In genomic region chr19:2700660-2701360, GRCh38 we compare ENCODE assay signal across 1 cellular context.
TF ChIP-seq lines count a peak whose summit lies in the region.

No MANE protein-coding gene starts in this region.

TF ChIP-seq in HEK293, 187 proteins besides CTCF, POLR2A, EP300 and RAD21 (continued from another document):
- TF ChIP-seq, protein P1, sequence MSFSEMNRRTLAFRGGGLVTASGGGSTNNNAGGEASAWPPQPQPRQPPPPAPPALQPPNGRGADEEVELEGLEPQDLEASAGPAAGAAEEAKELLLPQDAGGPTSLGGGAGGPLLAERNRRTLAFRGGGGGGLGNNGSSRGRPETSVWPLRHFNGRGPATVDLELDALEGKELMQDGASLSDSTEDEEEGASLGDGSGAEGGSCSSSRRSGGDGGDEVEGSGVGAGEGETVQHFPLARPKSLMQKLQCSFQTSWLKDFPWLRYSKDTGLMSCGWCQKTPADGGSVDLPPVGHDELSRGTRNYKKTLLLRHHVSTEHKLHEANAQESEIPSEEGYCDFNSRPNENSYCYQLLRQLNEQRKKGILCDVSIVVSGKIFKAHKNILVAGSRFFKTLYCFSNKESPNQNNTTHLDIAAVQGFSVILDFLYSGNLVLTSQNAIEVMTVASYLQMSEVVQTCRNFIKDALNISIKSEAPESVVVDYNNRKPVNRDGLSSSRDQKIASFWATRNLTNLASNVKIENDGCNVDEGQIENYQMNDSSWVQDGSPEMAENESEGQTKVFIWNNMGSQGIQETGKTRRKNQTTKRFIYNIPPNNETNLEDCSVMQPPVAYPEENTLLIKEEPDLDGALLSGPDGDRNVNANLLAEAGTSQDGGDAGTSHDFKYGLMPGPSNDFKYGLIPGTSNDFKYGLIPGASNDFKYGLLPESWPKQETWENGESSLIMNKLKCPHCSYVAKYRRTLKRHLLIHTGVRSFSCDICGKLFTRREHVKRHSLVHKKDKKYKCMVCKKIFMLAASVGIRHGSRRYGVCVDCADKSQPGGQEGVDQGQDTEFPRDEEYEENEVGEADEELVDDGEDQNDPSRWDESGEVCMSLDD (tag by site-specific recombination; IDR thresholded peaks at IDR 0.05), result no peak
- no peak for TF ChIP-seq FEZF1 (tag by site-specific recombination; IDR thresholded peaks at IDR 0.05)
- no peak for TF ChIP-seq GFI1B (tag by site-specific recombination; IDR thresholded peaks at IDR 0.05)
- no peak for TF ChIP-seq ELK4 (IDR thresholded peaks at IDR 0.05; ENCODE audit: borderline replicate concordance, low read depth, low read length)
